17 cellular contexts compared by ENCODE assay signal in genomic region chr5:421901-422300, GRCh38. TPM values are rescaled to one million over a fixed set of nuclear protein-coding genes. Genes with fewer than 3 reads are reported as not detected.
DNase-seq lines count a peak whose midpoint lies in the region; ATAC-seq, FAIRE-seq and TF ChIP-seq lines count a peak whose summit lies in the region.
"Had no signal": no experiment of that assay in that cellular context is flagged by ENCODE, and none has a peak within 500 bp of the region (broad histone marks: within the 10 kb centered on the region; RNA-seq: fewer than 3 reads in every experiment).

No MANE protein-coding gene starts in this region.

- H3K27me3 Mint-ChIP-seq in stimulated activated naive B cell treated with anti-CD40 and anti-IgM and Interleukin-4, amounts not matched to agents 10 μg/mL and 1 μg/mL and 100 μg/mL, for 72 hours = peaks cover 10 to 11% of the 10 kb centered on the region in 2 donors
- H3K27me3 Mint-ChIP-seq: CD4-positive, CD25-positive, alpha-beta regulatory T cell had no signal

- no peak overlapping the region for H2BK120ac ChIP-seq in mesendoderm (ENCODE audit: low read depth, low read length)

- H4K5ac ChIP-seq in mesendoderm (ENCODE audit: low read length) = no peak overlapping the region

- no peak overlapping the region for H2AK5ac ChIP-seq in mesendoderm (ENCODE audit: low read length)

- no peak overlapping the region for H4K8ac ChIP-seq in mesendoderm (ENCODE audit: low read depth, low read length)

- no peak overlapping the region for H3K4me3 ChIP-seq in NB4 (ENCODE audit: low read depth, low read length)
- H3K4me3 ChIP-seq in kidney (ENCODE audit: low read length in 2 of 2) = no peak overlapping the region
- H3K4me3 ChIP-seq in mesendoderm (ENCODE audit: low read length) = no peak overlapping the region
- H3K4me3 ChIP-seq: HAP-1 had no signal

- no peak overlapping the region for H3K18ac ChIP-seq in mesendoderm (ENCODE audit: low read length)

- DNase-seq in activated effector memory CD4-positive, alpha-beta T cell treated with anti-CD3 and anti-CD28 coated beads, Interleukin-2, amount 50 U/mL, for 16 hours = peak; percentile 58
- no peak for DNase-seq in activated effector memory CD4-positive, alpha-beta T cell treated with Interleukin-2 at 50 U/mL for 16 hours
- DNase-seq in NB4 (ENCODE audit: low read depth) (no peak), kidney (peak; percentile 68), mesendoderm (no peak)
- no peak for DNase-seq in stimulated activated naive B cell treated with anti-CD40 and anti-IgM and Interleukin-4, amounts not matched to agents 10 μg/mL and 1 μg/mL and 100 μg/mL, for 72 hours
- DNase-seq: CD4-positive, CD25-positive, alpha-beta regulatory T cell; Karpas-422; MM.1S; NCI-H1105 treated with DMSO at 0.1 percent for 48 hours; NCI-H187; NCI-H446; NCI-H748 treated with DMSO at 0.1 percent for 48 hours had no signal

- no peaks in the 10 kb centered on the region for H3K79me2 ChIP-seq in mesendoderm (ENCODE audit: control insufficient read depth, insufficient read depth, low read length)

- H3K27ac ChIP-seq in kidney (ENCODE audit: low read depth in 2 of 2, low read length in 2 of 2) (no peak overlapping the region), mesendoderm (ENCODE audit: low read depth, low read length) (no peak overlapping the region)

- intact Hi-C loops in kidney (cut with DNase I) = no loop called here

- TF ChIP-seq POLR2A in NB4 (IDR thresholded peaks at IDR 0.05; ENCODE audit: extremely low read depth, insufficient read length) = peak; percentile 19

- no peak overlapping the region for H2BK15ac ChIP-seq in mesendoderm (replicated peaks; ENCODE audit: low read depth)

- H3K4ac ChIP-seq in mesendoderm (ENCODE audit: low read depth, low read length) = no peak overlapping the region

- H3K36me3 ChIP-seq in kidney (ENCODE audit: control insufficient read depth in 1 of 2, insufficient read depth in 2 of 2, low read length in 2 of 2) = no peaks in the 10 kb centered on the region
- H3K36me3 ChIP-seq in mesendoderm (ENCODE audit: control insufficient read depth, insufficient read depth, low read length) = no peaks in the 10 kb centered on the region
- H3K36me3 ChIP-seq: HAP-1 had no signal

- H3K4me2 ChIP-seq in mesendoderm (ENCODE audit: low read length) = no peak overlapping the region

- no peak overlapping the region for H3K9ac ChIP-seq in kidney (ENCODE audit: low read length in 2 of 2)
- no peak overlapping the region for H3K9ac ChIP-seq in mesendoderm (ENCODE audit: low read length)

- H3K4me1 ChIP-seq in kidney (ENCODE audit: control insufficient read depth in 1 of 2, insufficient read depth in 1 of 2, low read depth in 1 of 2, low read length in 2 of 2) (no peaks in the 10 kb centered on the region), mesendoderm (ENCODE audit: control insufficient read depth, low read depth, low read length) (no peaks in the 10 kb centered on the region)
- H3K4me1 ChIP-seq: HAP-1 had no signal

- H3K36me3 Mint-ChIP-seq in stimulated activated naive B cell treated with anti-CD40 and anti-IgM and Interleukin-4, amounts not matched to agents 10 μg/mL and 1 μg/mL and 100 μg/mL, for 72 hours = peaks cover 69 to 87% of the 10 kb centered on the region in 2 donors
- H3K36me3 Mint-ChIP-seq: CD4-positive, CD25-positive, alpha-beta regulatory T cell had no signal

- TF ChIP-seq CTCF in NB4 (IDR thresholded peaks at IDR 0.05; ENCODE audit: low read depth, low read length) (no peak), kidney (IDR thresholded peaks at IDR 0.05; ENCODE audit: borderline replicate concordance, extremely low read depth, insufficient read depth) (no peak)

- peaks cover 7 to 10% of the 10 kb centered on the region in 2 donors for H3K9me3 Mint-ChIP-seq in stimulated activated naive B cell treated with anti-CD40 and anti-IgM and Interleukin-4, amounts not matched to agents 10 μg/mL and 1 μg/mL and 100 μg/mL, for 72 hours

- no peak overlapping the region for H3K4me3 Mint-ChIP-seq in stimulated activated naive B cell treated with anti-CD40 and anti-IgM and Interleukin-4, amounts not matched to agents 10 μg/mL and 1 μg/mL and 100 μg/mL, for 72 hours

- no peak overlapping the region for H3K56ac ChIP-seq in mesendoderm (ENCODE audit: low read length)

- peaks cover 30 to 63% of the 10 kb centered on the region in 2 donors for H3K4me1 Mint-ChIP-seq in stimulated activated naive B cell treated with anti-CD40 and anti-IgM and Interleukin-4, amounts not matched to agents 10 μg/mL and 1 μg/mL and 100 μg/mL, for 72 hours
- H3K4me1 Mint-ChIP-seq: CD4-positive, CD25-positive, alpha-beta regulatory T cell had no signal

- ATAC-seq in stimulated activated naive B cell treated with anti-CD40 and anti-IgM and Interleukin-4, amounts not matched to agents 10 μg/mL and 1 μg/mL and 100 μg/mL, for 72 hours (replicated peaks) = no peak
- ATAC-seq in HG03520 (IDR thresholded peaks at IDR 0.05; ENCODE audit: unreplicated experiment) (no peak), GM19035 (IDR thresholded peaks at IDR 0.05; ENCODE audit: unreplicated experiment) (no peak)

- H2BK5ac ChIP-seq in mesendoderm (ENCODE audit: low read length) = no peak overlapping the region

- no peak for FAIRE-seq in kidney (lab: Jason Lieb, UNC)
- FAIRE-seq: GM12891 had no signal

- no peak overlapping the region for H3K23ac ChIP-seq in mesendoderm (ENCODE audit: low read length)

- H3K9me3 ChIP-seq in kidney (ENCODE audit: control insufficient read depth in 1 of 2, low read length in 2 of 2) = no peaks in the 10 kb centered on the region
- H3K9me3 ChIP-seq: HAP-1 had no signal

- WGBS in mesendoderm (ENCODE audit: extremely low coverage, insufficient coverage, low lambda C conversion rate) = no CpG with 5 or more reads among the region's 13 CpGs

- no peaks in the 10 kb centered on the region for H3K79me1 ChIP-seq in mesendoderm (ENCODE audit: low read length)

- no peaks in the 10 kb centered on the region for H3K27me3 ChIP-seq in mesendoderm (ENCODE audit: insufficient read depth, low read length, poor library complexity)

- H3K27ac Mint-ChIP-seq in stimulated activated naive B cell treated with anti-CD40 and anti-IgM and Interleukin-4, amounts not matched to agents 10 μg/mL and 1 μg/mL and 100 μg/mL, for 72 hours = peak overlapping the region; percentile 68
- H3K27ac Mint-ChIP-seq: CD4-positive, CD25-positive, alpha-beta regulatory T cell had no signal

RNA-seq across cellular contexts. Expression of gene EXOC3, which starts 21.1 kb away (rescaled TPM):
- total RNA-seq in kidney = 71.5 TPM
- 40.5 TPM for polyA plus RNA-seq in kidney (ENCODE audit: insufficient read depth, low read depth, low replicate concordance)
- 16.9 TPM for polyA plus RNA-seq in mesendoderm (2013, experiment 1 of 2)
- 16.9 TPM for polyA plus RNA-seq in mesendoderm (2013, experiment 2 of 2)

Comparison
In these comparisons a context has a peak if more than half of its experiments do, and no peak if none do; other contexts are left out.
1. DNase-seq: peak in activated effector memory CD4-positive, alpha-beta T cell treated with anti-CD3 and anti-CD28 coated beads, Interleukin-2, amount 50 U/mL, for 16 hours (single experiment) and kidney (single experiment); none in activated effector memory CD4-positive, alpha-beta T cell treated with Interleukin-2 at 50 U/mL for 16 hours (single experiment), NB4 (single experiment), stimulated activated naive B cell treated with anti-CD40 and anti-IgM and Interleukin-4, amounts not matched to agents 10 μg/mL and 1 μg/mL and 100 μg/mL, for 72 hours (single experiment) and mesendoderm (single experiment).